Comparison of ENCODE assay signal across 16 cellular contexts in the genomic region with DNA sequence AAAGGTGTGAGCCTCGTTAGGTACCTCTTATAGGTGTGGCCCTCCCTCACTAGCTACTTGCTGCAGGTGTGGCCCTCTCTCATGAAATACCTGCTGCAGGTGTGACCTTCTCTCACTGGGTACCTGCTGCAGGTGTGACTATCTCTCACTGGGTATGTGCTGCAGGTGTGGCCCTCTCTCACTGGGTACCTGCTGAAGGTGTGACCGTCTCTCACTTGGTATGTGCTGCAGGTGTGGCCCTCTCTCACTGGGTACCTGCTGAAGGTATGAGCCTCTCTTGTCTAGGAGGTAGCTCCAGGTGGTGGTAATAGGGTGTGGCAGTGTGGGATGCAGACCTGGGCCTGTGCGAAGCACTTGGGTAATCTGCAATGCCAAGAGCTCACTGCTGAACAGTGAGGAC.
DNase-seq lines count a peak whose midpoint lies in the region; ATAC-seq and TF ChIP-seq lines count a peak whose summit lies in the region.
"Had no signal": no experiment of that assay in that cellular context is flagged by ENCODE, and none has a peak within 500 bp of the region (broad histone marks: within the 10 kb centered on the region; RNA-seq: fewer than 3 reads in every experiment).

No MANE protein-coding gene starts in this region.

- no peak for TF ChIP-seq CTCF in lower lobe of right lung (IDR thresholded peaks at IDR 0.05)
- TF ChIP-seq CTCF in upper lobe of left lung (IDR thresholded peaks at IDR 0.05), result no peak
- no peak for TF ChIP-seq CTCF in nephron progenitor cell (IDR thresholded peaks at IDR 0.05)

- H3K27ac Mint-ChIP-seq in nephron progenitor cell, result no peak overlapping the region
- H3K27ac Mint-ChIP-seq: CD8-positive, alpha-beta T cell had no signal

- H3K4me1 Mint-ChIP-seq in nephron progenitor cell, result no peaks in the 10 kb centered on the region
- H3K4me1 Mint-ChIP-seq: CD14-positive monocyte had no signal

- H3K27ac ChIP-seq in lower lobe of right lung (no peak overlapping the region), upper lobe of left lung (no peak overlapping the region)
- H3K27ac ChIP-seq: 22Rv1, HL-60 had no signal

- peaks cover 17% of the 10 kb centered on the region for H3K27me3 Mint-ChIP-seq in nephron progenitor cell (ENCODE audit: low read depth, poor library complexity)

- H3K4me3 ChIP-seq in lower lobe of right lung (no peak overlapping the region), upper lobe of left lung (no peak overlapping the region)

- H3K4me1 ChIP-seq in lower lobe of right lung (no peaks in the 10 kb centered on the region), upper lobe of left lung (no peaks in the 10 kb centered on the region)

- H3K36me3 ChIP-seq in lower lobe of right lung, result no peaks in the 10 kb centered on the region
- H3K36me3 ChIP-seq in upper lobe of left lung, result no peaks in the 10 kb centered on the region

- H3K4me3 Mint-ChIP-seq in nephron progenitor cell, result no peak overlapping the region
- H3K4me3 Mint-ChIP-seq: CD14-positive monocyte; CD8-positive, alpha-beta T cell had no signal

- TF ChIP-seq EP300 in upper lobe of left lung (IDR thresholded peaks at IDR 0.05), result no peak

- no peaks in the 10 kb centered on the region for H3K36me3 Mint-ChIP-seq in nephron progenitor cell (ENCODE audit: low read depth)
- H3K36me3 Mint-ChIP-seq: CD14-positive monocyte; CD8-positive, alpha-beta T cell had no signal

- H3K9me3 Mint-ChIP-seq in nephron progenitor cell, result no peaks in the 10 kb centered on the region
- H3K9me3 Mint-ChIP-seq: CD8-positive, alpha-beta T cell had no signal

- intact Hi-C loops in lower lobe of right lung (cut with DNase I), result no loop called here

- ATAC-seq in lower lobe of right lung (peak in 1 of 2 donors; percentile 85), upper lobe of left lung (ENCODE audit: low FRiP score in 2 of 2) (peak; percentile 34 to 64)
- ATAC-seq: CD8-positive, alpha-beta T cell had no signal

- WGBS in upper lobe of left lung, 2 donors, result 58 to 90% methylated on average over 3 of the region's 3 CpGs

- DNase-seq in NCI-H510A treated with DMSO at 0.1 percent for 48 hours (lab: John Stamatoyannopoulos, UW) (peak; percentile 1), NCI-H510A (lab: John Stamatoyannopoulos, UW) (no peak), SW480 (ENCODE audit: low spot score) (peak; percentile 32), lower lobe of right lung (peak; percentile 43), upper lobe of left lung (no peak), nephron progenitor cell (no peak), DMS53 treated with DMSO at 0.1 percent for 48 hours (lab: John Stamatoyannopoulos, UW; ENCODE audit: unreplicated experiment) (no peak), GOT3 (lab: John Stamatoyannopoulos, UW) (no peak)
- DNase-seq: CD8-positive, alpha-beta T cell; COR-L47; DMS153; DND-41; GF-D8 had no signal

- no peaks in the 10 kb centered on the region for H3K27me3 ChIP-seq in lower lobe of right lung (ENCODE audit: low read depth)
- no peaks in the 10 kb centered on the region for H3K27me3 ChIP-seq in upper lobe of left lung

- TF ChIP-seq POLR2A in upper lobe of left lung (IDR thresholded peaks at IDR 0.05), result no peak

- H3K9me3 ChIP-seq in lower lobe of right lung, result no peaks in the 10 kb centered on the region
- no peaks in the 10 kb centered on the region for H3K9me3 ChIP-seq in upper lobe of left lung

Comparison
In these comparisons a context has a peak if more than half of its experiments do, and no peak if none do; other contexts are left out.
1. DNase-seq: peak in NCI-H510A treated with DMSO at 0.1 percent for 48 hours (single experiment), SW480 (single experiment) and lower lobe of right lung (single experiment); none in NCI-H510A (single experiment), upper lobe of left lung (0 of 2), nephron progenitor cell (single experiment), DMS53 treated with DMSO at 0.1 percent for 48 hours (single experiment) and GOT3 (single experiment).